Comparison of ENCODE assay signal across 9 cellular contexts in genomic region chr17:80082403-80083135, GRCh38. TPM values are rescaled to one million over a fixed set of nuclear protein-coding genes. Genes with fewer than 3 reads are reported as not detected.
DNase-seq lines count a peak whose midpoint lies in the region; ATAC-seq and TF ChIP-seq lines count a peak whose summit lies in the region.
"Had no signal": no experiment of that assay in that cellular context is flagged by ENCODE, and none has a peak within 500 bp of the region (broad histone marks: within the 10 kb centered on the region; RNA-seq: fewer than 3 reads in every experiment).

No MANE protein-coding gene starts in this region.

- intact Hi-C loops in Panc1 (cut with micrococcal nuclease; ENCODE audit: unreplicated experiment): loop anchor here (5.0 kb wide), 1 partner anchor 75 kb away; no protein-coding TSS in a partner anchor
- intact Hi-C loops in thyroid gland (cut with DNase I): loop anchor here (5.0 kb wide), 1 partner anchor 75 kb away; no protein-coding TSS in a partner anchor

- H3K4me3 ChIP-seq in LNCaP clone FGC (ENCODE audit: low read depth, low read length) (peak overlapping the region; percentile 5; the same call in 1 of the 2 replicates), Panc1 (ENCODE audit: low read depth in 2 of 2, low read length in 2 of 2) (peak overlapping the region; percentile 0 to 41; a peak in 2 of 4 replicates), fibroblast of pulmonary artery (replicated peaks; ENCODE audit: low read depth, low read length) (no peak overlapping the region), thyroid gland (replicated peaks in 1 of 3) (no peak overlapping the region)

- TF ChIP-seq CTCF in LNCaP clone FGC (IDR thresholded peaks at IDR 0.05; ENCODE audit: control insufficient read depth, extremely low read depth, insufficient read depth) (peak; percentile 78), Panc1 (IDR thresholded peaks at IDR 0.05) (peak; percentile 94), fibroblast of pulmonary artery (IDR thresholded peaks at IDR 0.05; ENCODE audit: low read length, missing control alignments) (peak; percentile 72), thyroid gland (IDR thresholded peaks at IDR 0.05) (peak; percentile 42 to 89 (median 63))

- WGBS in thyroid gland, 2 donors: 27 to 42% methylated on average over 13 to 20 of the region's 20 CpGs

- H3K9me3 ChIP-seq in Panc1 (ENCODE audit: control insufficient read depth, insufficient read depth, low read depth, low read length) (no peaks in the 10 kb centered on the region), thyroid gland (no peaks in the 10 kb centered on the region)

- ATAC-seq in Panc1 (peak; percentile 82), HG02588 (IDR thresholded peaks at IDR 0.05; ENCODE audit: unreplicated experiment) (no peak)

- H3K4me1 ChIP-seq in Panc1 (ENCODE audit: control insufficient read depth, insufficient read depth, low read length): 0 out of 2 replicates have a peak, but pooled peaks cover 6% of the 10 kb centered on the region
- peaks cover 6 to 9% of the 10 kb centered on the region in 2 donors for H3K4me1 ChIP-seq in thyroid gland

- no peaks in the 10 kb centered on the region for H3K27me3 ChIP-seq in Panc1 (ENCODE audit: control insufficient read depth, insufficient read depth, low read length)
- no peaks in the 10 kb centered on the region for H3K27me3 ChIP-seq in thyroid gland

- BruUV-seq in Panc1 (replicated peaks; lab: Mats Ljungman, UMichigan): no TSS peak

- H3K36me3 ChIP-seq in Panc1 (ENCODE audit: control insufficient read depth, insufficient read depth, low read length) (no peaks in the 10 kb centered on the region), thyroid gland (no peaks in the 10 kb centered on the region)

- POLR2A ChIA-PET in Panc1 (lab: Charles Lee): no interaction called here

- TF ChIP-seq POLR2A in thyroid gland (IDR thresholded peaks at IDR 0.05): no peak

- H3K27ac ChIP-seq in Panc1 (ENCODE audit: low read length) (peak overlapping the region; percentile 66), thyroid gland (no peak overlapping the region)

- DNase-seq in DMS 273 (lab: John Stamatoyannopoulos, UW; ENCODE audit: unreplicated experiment) (peak; percentile 87), LNCaP clone FGC (ENCODE audit: low read depth) (no peak), Panc1 (ENCODE audit: low read depth, low spot score) (no peak), fibroblast of pulmonary artery (ENCODE audit: low read depth) (peak; percentile 84), non-pigmented ciliary epithelial cell (ENCODE audit: low read depth) (peak; percentile 28), thyroid gland (peak; percentile 69 to 72)
- peak; percentile 72 to 79 for DNase-seq in activated T-cell treated with anti-CD3 and anti-CD28 coated beads, Interleukin-2, amount 50 U/mL, for 48 hours

- in situ Hi-C loops in Panc1 (cut with HindIII; ENCODE audit: low pct_unique_long_range_greater_than_20kb, low sequenced_read_pairs): no loop called here

- CTCF ChIA-PET in Panc1 (lab: Charles Lee): interaction anchor here (0.6 to 1.6 kb wide), 3 partner anchors 19 to 274 kb away, joined by 6 to 7 read pairs (median 6); partner anchors contain the start of gene GAA

RNA-seq across cellular contexts. Expression of gene GAA, which starts 18.8 kb away (rescaled TPM):
- total RNA-seq in Panc1 (2021; ENCODE audit: unreplicated experiment): 36.1 TPM
- polyA plus RNA-seq in Panc1 (2012; ENCODE audit: insufficient read length): 46.6 TPM
- total RNA-seq in thyroid gland: 100 to 1,000 TPM in 1 of 4 donors, 10 to 100 TPM in 3; 42.1 to 131 (median 83.2) TPM

RNA-seq across cellular contexts. Expression of gene CCDC40, which starts 46.1 kb away (rescaled TPM):
- 18.0 TPM for total RNA-seq in Panc1 (2021; ENCODE audit: unreplicated experiment)
- polyA plus RNA-seq in Panc1 (2012; ENCODE audit: insufficient read length): 21.4 TPM
- 10 to 100 TPM in 2 of 4 donors, 1 to 10 TPM in 2; 6.7 to 17.3 (median 9.4) TPM for total RNA-seq in thyroid gland
- total RNA-seq: T-helper 2 cell treated with Interferon-gamma antibody and Interleukin-4, amounts not matched to agents 100 ng/mL and 5 ng/mL, for 36 hours had no signal

RNA-seq across cellular contexts. Expression of gene TBC1D16, which starts 46.9 kb away (rescaled TPM):
- 41.6 TPM for total RNA-seq in Panc1 (2021; ENCODE audit: unreplicated experiment)
- polyA plus RNA-seq in Panc1 (2012; ENCODE audit: insufficient read length): 49.2 TPM
- 10 to 100 TPM; 25.4 to 32.2 (median 29.8) TPM for total RNA-seq in thyroid gland

Comparison
In these comparisons a context has a peak if more than half of its experiments do, and no peak if none do; other contexts are left out.
1. DNase-seq: peak in DMS 273 (single experiment), activated T-cell treated with anti-CD3 and anti-CD28 coated beads, Interleukin-2, amount 50 U/mL, for 48 hours (2 of 2), fibroblast of pulmonary artery (single experiment), non-pigmented ciliary epithelial cell (single experiment) and thyroid gland (2 of 2); none in LNCaP clone FGC (single experiment) and Panc1 (single experiment).
2. H3K4me3 ChIP-seq: peak in LNCaP clone FGC (single experiment) and Panc1 (2 of 2); none in fibroblast of pulmonary artery (single experiment) and thyroid gland (0 of 3).
3. Peak in every context shown above with its lines, with median percentiles within 50 percentile points of each other: CTCF ChIP-seq.